8 cellular contexts compared by ENCODE assay signal in the genomic region with DNA sequence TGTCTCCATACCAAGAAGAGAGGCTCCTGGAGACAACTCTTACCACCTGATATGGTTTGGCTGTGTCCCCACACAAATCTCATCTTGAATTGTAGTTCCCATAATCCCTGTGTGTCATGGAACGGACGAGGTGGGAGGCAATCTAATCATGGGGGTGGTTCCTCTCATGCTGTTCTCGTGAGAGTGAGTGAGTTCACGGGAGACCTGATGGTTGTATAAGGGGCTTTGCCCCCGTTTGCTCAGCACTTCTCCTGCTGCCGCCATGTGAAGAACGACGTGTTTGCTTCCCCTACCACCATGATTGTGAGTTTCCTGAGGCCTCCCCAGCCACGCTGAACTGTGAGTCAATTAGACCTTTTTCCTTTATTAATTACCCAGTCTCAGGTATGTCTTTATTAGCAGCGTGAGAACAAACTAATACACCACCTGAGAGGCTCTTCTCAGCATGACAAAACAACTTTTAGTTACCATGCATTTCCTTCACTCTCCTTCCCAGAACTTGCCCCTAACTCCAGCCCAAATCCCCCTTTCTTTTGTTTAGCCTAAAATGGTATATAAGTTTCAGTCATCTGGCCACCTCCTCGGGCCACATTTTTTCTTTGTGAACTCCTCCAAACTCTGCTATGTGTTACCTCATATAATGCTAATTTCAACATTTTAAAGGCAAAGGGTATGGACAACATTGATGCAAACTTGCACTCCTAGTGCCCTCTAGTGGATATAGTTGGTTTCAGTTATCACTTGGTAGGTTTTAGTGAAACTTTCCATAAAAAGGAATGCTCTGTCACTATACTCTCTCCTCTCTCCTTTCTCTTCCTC. TPM values are rescaled to one million over a fixed set of nuclear protein-coding genes. Genes with fewer than 3 reads are reported as not detected.
DNase-seq lines count a peak whose midpoint lies in the region; ATAC-seq and TF ChIP-seq lines count a peak whose summit lies in the region.

No MANE protein-coding gene starts in this region.

- H3K4me3 ChIP-seq in choroid plexus epithelial cell (ENCODE audit: low read depth, low read length) = no peak overlapping the region
- H3K4me3 ChIP-seq in lung = no peak overlapping the region

- H3K4me1 ChIP-seq in lung (ENCODE audit: control insufficient read depth in 2 of 2, insufficient read depth in 2 of 2, low read length in 2 of 2) = no peaks in the 10 kb centered on the region

- TF ChIP-seq CTCF in choroid plexus epithelial cell (conservative IDR thresholded peaks at IDR 0.05; ENCODE audit: low read depth, low read length) = peak; percentile 69
- peak; percentile 33 for TF ChIP-seq CTCF in lung (IDR thresholded peaks at IDR 0.05; ENCODE audit: control extremely low read depth, extremely low read depth)

- H3K27me3 ChIP-seq in lung (ENCODE audit: control insufficient read depth, insufficient read depth) = no peaks in the 10 kb centered on the region

- no peaks in the 10 kb centered on the region for H3K36me3 ChIP-seq in lung (ENCODE audit: control insufficient read depth in 2 of 2, insufficient read depth in 2 of 2, low read length in 2 of 2)

- peak; percentile 66 for DNase-seq in DMS53 (lab: John Stamatoyannopoulos, UW)
- DNase-seq in HS-5 (ENCODE audit: low read depth) = peak; percentile 8
- DNase-seq in NOMO-1 treated with DMSO at 0.1 percent for 48 hours (lab: John Stamatoyannopoulos, UW; ENCODE audit: unreplicated experiment) = peak; percentile 71
- peak; percentile 81 for DNase-seq in choroid plexus epithelial cell (ENCODE audit: low read depth)
- no peak for DNase-seq in lung (ENCODE audit: low spot score)
- no peak for DNase-seq in NCI-H187 (lab: John Stamatoyannopoulos, UW)
- DNase-seq in activated CD4-positive, alpha-beta T cell treated with anti-CD3 and anti-CD28 coated beads for 48 hours = no peak

- H3K9me3 ChIP-seq in lung (ENCODE audit: control insufficient read depth in 2 of 2, insufficient read depth in 1 of 2, low read length in 1 of 2) = no peaks in the 10 kb centered on the region

- no peak overlapping the region for H3K27ac ChIP-seq in lung (ENCODE audit: low read depth in 1 of 2, low read length in 1 of 2)

- ATAC-seq in GM19324 (IDR thresholded peaks at IDR 0.05; ENCODE audit: low FRiP score, unreplicated experiment) = peak; percentile 59
- no peak for ATAC-seq in lung (ENCODE audit: insufficient read depth, low FRiP score)

- 58 to 67% methylated on average over 11 of the region's 11 CpGs for WGBS in lung, 2 donors

RNA-seq across cellular contexts. Expression of a gene that starts 58.6 kb away (rescaled TPM):
- total RNA-seq in lung = under 1 TPM; 0.21 to 0.31 TPM
- under 1 TPM in 1 of 2 donors, not detected in 1; 0.02 TPM for polyA plus RNA-seq in lung

Comparison
In these comparisons a context has a peak if more than half of its experiments do, and no peak if none do; other contexts are left out.
1. DNase-seq: peak in DMS53 (single experiment), HS-5 (single experiment), NOMO-1 treated with DMSO at 0.1 percent for 48 hours (single experiment) and choroid plexus epithelial cell (single experiment); none in lung (single experiment), NCI-H187 (0 of 2) and activated CD4-positive, alpha-beta T cell treated with anti-CD3 and anti-CD28 coated beads for 48 hours (single experiment).